In the genomic region with DNA sequence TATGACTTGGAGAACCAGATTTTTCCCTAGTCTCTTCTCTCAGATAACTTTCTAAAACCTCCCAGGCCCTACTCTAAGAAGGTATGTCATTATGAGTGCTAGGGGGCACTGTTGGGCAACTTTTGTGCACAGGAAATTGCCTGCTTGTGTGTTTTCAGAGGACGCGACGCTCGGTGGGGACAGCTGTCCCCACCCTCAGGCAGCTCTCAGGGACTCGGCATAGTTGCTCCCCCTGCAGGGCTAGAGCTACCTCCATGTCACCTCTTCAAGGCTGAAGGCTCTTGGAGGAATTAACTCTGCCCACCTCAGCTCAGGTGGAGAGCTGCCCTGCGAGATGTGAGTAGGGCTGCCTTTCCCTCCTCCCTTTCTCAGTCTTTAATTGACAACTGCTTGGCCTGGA, we compare ENCODE assay signal across 1 cellular context.
TF ChIP-seq lines count a peak whose summit lies in the region.

No MANE protein-coding gene starts in this region.

TF ChIP-seq in HEK293, 187 proteins besides CTCF, POLR2A, EP300 and RAD21 (continued from another document):
- TF ChIP-seq ZNF768 (tag by site-specific recombination; IDR thresholded peaks at IDR 0.05) (no peak), ZNF366 (tag by site-specific recombination; conservative IDR thresholded peaks at IDR 0.05) (no peak), ZNF394 (tag by site-specific recombination; IDR thresholded peaks at IDR 0.05; ENCODE audit: borderline replicate concordance) (no peak), ZNF404 (tag by site-specific recombination; IDR thresholded peaks at IDR 0.05) (no peak), ZNF624 (tag by site-specific recombination; IDR thresholded peaks at IDR 0.05) (no peak), SETDB1 (IDR thresholded peaks at IDR 0.05; ENCODE audit: insufficient read length, low read length) (no peak), ZNF2 (tag by site-specific recombination; IDR thresholded peaks at IDR 0.05) (peak; percentile 46; the same call in 1 of the 2 replicates), ZBTB20 (tag by site-specific recombination; IDR thresholded peaks at IDR 0.05) (0 out of 2 replicates have a peak, but pooled peaks have one; percentile 13), PBX3 (CRISPR knock-in tag; IDR thresholded peaks at IDR 0.05) (no peak), OSR2 (tag by site-specific recombination; IDR thresholded peaks at IDR 0.05) (no peak), ZNF10 (tag by site-specific recombination; IDR thresholded peaks at IDR 0.05) (no peak), ZNF548 (tag by site-specific recombination; IDR thresholded peaks at IDR 0.05) (no peak), GLI2 (tag by site-specific recombination; IDR thresholded peaks at IDR 0.05; ENCODE audit: borderline replicate concordance, low read depth) (no peak), HIC1 (tag by site-specific recombination; IDR thresholded peaks at IDR 0.05) (no peak), ZNF239 (tag by site-specific recombination; IDR thresholded peaks at IDR 0.05) (no peak), ZNF175 (tag by site-specific recombination; IDR thresholded peaks at IDR 0.05) (no peak), MEIS1 (CRISPR knock-in tag; IDR thresholded peaks at IDR 0.05; ENCODE audit: borderline replicate concordance) (no peak), ZNF473 (tag by site-specific recombination; IDR thresholded peaks at IDR 0.05) (no peak), ZSCAN30 (tag by site-specific recombination; IDR thresholded peaks at IDR 0.05) (peak; percentile 77; the same call in 1 of the 2 replicates), ZNF423 (tag by site-specific recombination; IDR thresholded peaks at IDR 0.05) (no peak), KLF16 (tag by site-specific recombination; IDR thresholded peaks at IDR 0.05) (no peak), ZNF664 (tag by site-specific recombination; IDR thresholded peaks at IDR 0.05) (no peak), BCL6B (tag by site-specific recombination; IDR thresholded peaks at IDR 0.05) (no peak), EGR2 (tag by site-specific recombination; IDR thresholded peaks at IDR 0.05; ENCODE audit: low read depth) (no peak), ZNF660 (tag by site-specific recombination; IDR thresholded peaks at IDR 0.05) (peak; percentile 69), ZNF561 (tag by site-specific recombination; IDR thresholded peaks at IDR 0.05; ENCODE audit: borderline replicate concordance) (peak; percentile 77; the same call in 1 of the 2 replicates), ZNF148 (tag by site-specific recombination; IDR thresholded peaks at IDR 0.05; ENCODE audit: borderline replicate concordance) (no peak), ZNF747 (tag by site-specific recombination; IDR thresholded peaks at IDR 0.05) (no peak), ZNF19 (tag by site-specific recombination; IDR thresholded peaks at IDR 0.05; ENCODE audit: low read depth) (no peak)
- TF ChIP-seq, protein P1, sequence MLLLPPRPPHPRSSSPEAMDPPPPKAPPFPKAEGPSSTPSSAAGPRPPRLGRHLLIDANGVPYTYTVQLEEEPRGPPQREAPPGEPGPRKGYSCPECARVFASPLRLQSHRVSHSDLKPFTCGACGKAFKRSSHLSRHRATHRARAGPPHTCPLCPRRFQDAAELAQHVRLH (tag by site-specific recombination; IDR thresholded peaks at IDR 0.05): no peak
- TF ChIP-seq, protein P2, sequence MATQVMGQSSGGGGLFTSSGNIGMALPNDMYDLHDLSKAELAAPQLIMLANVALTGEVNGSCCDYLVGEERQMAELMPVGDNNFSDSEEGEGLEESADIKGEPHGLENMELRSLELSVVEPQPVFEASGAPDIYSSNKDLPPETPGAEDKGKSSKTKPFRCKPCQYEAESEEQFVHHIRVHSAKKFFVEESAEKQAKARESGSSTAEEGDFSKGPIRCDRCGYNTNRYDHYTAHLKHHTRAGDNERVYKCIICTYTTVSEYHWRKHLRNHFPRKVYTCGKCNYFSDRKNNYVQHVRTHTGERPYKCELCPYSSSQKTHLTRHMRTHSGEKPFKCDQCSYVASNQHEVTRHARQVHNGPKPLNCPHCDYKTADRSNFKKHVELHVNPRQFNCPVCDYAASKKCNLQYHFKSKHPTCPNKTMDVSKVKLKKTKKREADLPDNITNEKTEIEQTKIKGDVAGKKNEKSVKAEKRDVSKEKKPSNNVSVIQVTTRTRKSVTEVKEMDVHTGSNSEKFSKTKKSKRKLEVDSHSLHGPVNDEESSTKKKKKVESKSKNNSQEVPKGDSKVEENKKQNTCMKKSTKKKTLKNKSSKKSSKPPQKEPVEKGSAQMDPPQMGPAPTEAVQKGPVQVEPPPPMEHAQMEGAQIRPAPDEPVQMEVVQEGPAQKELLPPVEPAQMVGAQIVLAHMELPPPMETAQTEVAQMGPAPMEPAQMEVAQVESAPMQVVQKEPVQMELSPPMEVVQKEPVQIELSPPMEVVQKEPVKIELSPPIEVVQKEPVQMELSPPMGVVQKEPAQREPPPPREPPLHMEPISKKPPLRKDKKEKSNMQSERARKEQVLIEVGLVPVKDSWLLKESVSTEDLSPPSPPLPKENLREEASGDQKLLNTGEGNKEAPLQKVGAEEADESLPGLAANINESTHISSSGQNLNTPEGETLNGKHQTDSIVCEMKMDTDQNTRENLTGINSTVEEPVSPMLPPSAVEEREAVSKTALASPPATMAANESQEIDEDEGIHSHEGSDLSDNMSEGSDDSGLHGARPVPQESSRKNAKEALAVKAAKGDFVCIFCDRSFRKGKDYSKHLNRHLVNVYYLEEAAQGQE (tag by site-specific recombination; IDR thresholded peaks at IDR 0.05): no peak
- TF ChIP-seq, protein P3, sequence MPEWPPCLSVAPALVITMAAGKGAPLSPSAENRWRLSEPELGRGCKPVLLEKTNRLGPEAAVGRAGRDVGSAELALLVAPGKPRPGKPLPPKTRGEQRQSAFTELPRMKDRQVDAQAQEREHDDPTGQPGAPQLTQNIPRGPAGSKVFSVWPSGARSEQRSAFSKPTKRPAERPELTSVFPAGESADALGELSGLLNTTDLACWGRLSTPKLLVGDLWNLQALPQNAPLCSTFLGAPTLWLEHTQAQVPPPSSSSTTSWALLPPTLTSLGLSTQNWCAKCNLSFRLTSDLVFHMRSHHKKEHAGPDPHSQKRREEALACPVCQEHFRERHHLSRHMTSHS (tag by site-specific recombination; IDR thresholded peaks at IDR 0.05): no peak
- TF ChIP-seq, protein P4, sequence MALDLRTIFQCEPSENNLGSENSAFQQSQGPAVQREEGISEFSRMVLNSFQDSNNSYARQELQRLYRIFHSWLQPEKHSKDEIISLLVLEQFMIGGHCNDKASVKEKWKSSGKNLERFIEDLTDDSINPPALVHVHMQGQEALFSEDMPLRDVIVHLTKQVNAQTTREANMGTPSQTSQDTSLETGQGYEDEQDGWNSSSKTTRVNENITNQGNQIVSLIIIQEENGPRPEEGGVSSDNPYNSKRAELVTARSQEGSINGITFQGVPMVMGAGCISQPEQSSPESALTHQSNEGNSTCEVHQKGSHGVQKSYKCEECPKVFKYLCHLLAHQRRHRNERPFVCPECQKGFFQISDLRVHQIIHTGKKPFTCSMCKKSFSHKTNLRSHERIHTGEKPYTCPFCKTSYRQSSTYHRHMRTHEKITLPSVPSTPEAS (tag by site-specific recombination; IDR thresholded peaks at IDR 0.05): no peak
- TF ChIP-seq, protein P5, sequence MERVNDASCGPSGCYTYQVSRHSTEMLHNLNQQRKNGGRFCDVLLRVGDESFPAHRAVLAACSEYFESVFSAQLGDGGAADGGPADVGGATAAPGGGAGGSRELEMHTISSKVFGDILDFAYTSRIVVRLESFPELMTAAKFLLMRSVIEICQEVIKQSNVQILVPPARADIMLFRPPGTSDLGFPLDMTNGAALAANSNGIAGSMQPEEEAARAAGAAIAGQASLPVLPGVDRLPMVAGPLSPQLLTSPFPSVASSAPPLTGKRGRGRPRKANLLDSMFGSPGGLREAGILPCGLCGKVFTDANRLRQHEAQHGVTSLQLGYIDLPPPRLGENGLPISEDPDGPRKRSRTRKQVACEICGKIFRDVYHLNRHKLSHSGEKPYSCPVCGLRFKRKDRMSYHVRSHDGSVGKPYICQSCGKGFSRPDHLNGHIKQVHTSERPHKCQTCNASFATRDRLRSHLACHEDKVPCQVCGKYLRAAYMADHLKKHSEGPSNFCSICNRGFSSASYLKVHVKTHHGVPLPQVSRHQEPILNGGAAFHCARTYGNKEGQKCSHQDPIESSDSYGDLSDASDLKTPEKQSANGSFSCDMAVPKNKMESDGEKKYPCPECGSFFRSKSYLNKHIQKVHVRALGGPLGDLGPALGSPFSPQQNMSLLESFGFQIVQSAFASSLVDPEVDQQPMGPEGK (tag by site-specific recombination; IDR thresholded peaks at IDR 0.05): 0 out of 2 replicates have a peak, but pooled peaks have one; percentile 28
